8 cellular contexts compared by ENCODE assay signal in the genomic region with DNA sequence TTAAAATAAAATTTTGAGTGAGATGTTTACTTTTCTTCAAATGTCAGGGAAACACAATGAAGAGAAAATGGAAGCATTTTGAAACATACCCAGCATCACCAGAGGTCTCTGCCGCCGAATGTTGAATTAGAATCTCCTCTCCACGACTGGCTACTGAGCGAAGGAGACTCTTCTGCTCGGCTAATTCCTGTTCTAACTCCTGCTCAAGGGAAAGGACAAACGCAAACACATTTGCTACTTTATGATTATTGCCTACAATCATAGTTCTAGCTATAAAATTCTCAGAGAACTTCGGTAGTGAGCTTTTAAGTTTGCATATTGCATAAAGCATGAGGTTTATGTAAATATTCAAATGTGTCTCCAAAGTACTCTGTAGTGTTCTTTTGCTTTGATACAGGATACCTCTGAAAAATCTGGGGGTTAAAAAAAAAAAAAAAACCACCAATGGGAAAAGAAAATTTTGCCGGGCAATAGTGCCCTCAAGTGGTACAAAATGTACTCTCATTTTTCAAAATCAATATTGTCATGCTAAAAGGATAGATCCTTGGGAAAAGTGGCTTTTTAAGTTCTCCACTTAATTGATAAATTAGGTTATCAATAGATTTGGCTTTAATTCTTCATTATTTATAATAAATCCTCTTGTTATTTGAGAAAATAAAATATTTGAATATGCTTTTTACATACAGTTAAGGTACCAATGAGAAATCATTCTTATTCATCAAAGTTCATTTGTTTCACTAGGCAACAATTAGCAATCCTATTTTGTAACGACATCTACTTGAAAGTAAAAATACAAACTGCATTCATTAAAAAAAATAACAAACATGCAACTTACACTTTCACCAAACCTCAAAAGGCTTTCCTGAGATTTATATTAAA.
DNase-seq lines count a peak whose midpoint lies in the region; ATAC-seq and TF ChIP-seq lines count a peak whose summit lies in the region.

No MANE protein-coding gene starts in this region.

- no peak overlapping the region for H2AFZ ChIP-seq in DND-41 (ENCODE audit: low read depth, low read length)
- no peak overlapping the region for H2AFZ ChIP-seq in SU-DHL-6 (ENCODE audit: low read depth, low read length, severe bottlenecking)

- H3K27ac ChIP-seq in DND-41 (ENCODE audit: low read length) (no peak overlapping the region), SU-DHL-6 (ENCODE audit: low read depth, low read length) (no peak overlapping the region), gastroesophageal sphincter (peak overlapping the region; percentile 27 to 81 (median 63)), stomach (no peak overlapping the region), upper lobe of left lung (peak overlapping the region in 1 of 4 donors; percentile 24)

- H3K27me3 ChIP-seq in DND-41 (ENCODE audit: insufficient read depth, low read length, poor library complexity) (no peaks in the 10 kb centered on the region), SU-DHL-6 (ENCODE audit: low read length) (no peaks in the 10 kb centered on the region), gastroesophageal sphincter (no peaks in the 10 kb centered on the region), stomach (no peaks in the 10 kb centered on the region), upper lobe of left lung (no peaks in the 10 kb centered on the region)

- intact Hi-C loops in stomach (cut with DNase I; ENCODE audit: low total_unique reads), result no loop called here
- intact Hi-C loops in activated CD4-positive, alpha-beta memory T cell treated with anti-CD3 and anti-CD28 coated beads for 36 hours (cut with micrococcal nuclease), result loop anchor here (1.0 kb wide), 4 partner anchors 62 to 593 kb away; no protein-coding TSS in a partner anchor

- DNase-seq in DND-41 (no peak), HT1080 (ENCODE audit: low read depth) (peak; percentile 23), stomach (no peak), upper lobe of left lung (no peak), mesenteric fat pad (ENCODE audit: low spot score) (no peak)
- no peak for DNase-seq in activated CD4-positive, alpha-beta memory T cell treated with anti-CD3 and anti-CD28 coated beads for 36 hours

- 0 out of 2 replicates have a peak, but pooled peaks cover 7% of the 10 kb centered on the region for H3F3A ChIP-seq in SU-DHL-6 (ENCODE audit: insufficient read depth)

- H3K36me3 ChIP-seq in DND-41 (ENCODE audit: insufficient read depth, low read length), result peaks cover 23% of the 10 kb centered on the region
- H3K36me3 ChIP-seq in SU-DHL-6 (ENCODE audit: low read length), result peaks cover 63% of the 10 kb centered on the region
- peaks cover 0 to 33% of the 10 kb centered on the region in 2 donors for H3K36me3 ChIP-seq in gastroesophageal sphincter
- H3K36me3 ChIP-seq in stomach, result peaks cover 6 to 32% (median 29%) of the 10 kb centered on the region in 4 donors
- H3K36me3 ChIP-seq in upper lobe of left lung, result peaks cover 3 to 78% (median 38%) of the 10 kb centered on the region in 4 donors

- no peak overlapping the region for H3K9ac ChIP-seq in DND-41 (ENCODE audit: low read depth, low read length)
- H3K9ac ChIP-seq in SU-DHL-6 (ENCODE audit: low read length), result no peak overlapping the region

- H3K4me1 ChIP-seq in DND-41 (ENCODE audit: insufficient read depth, low read length), result no peaks in the 10 kb centered on the region
- H3K4me1 ChIP-seq in gastroesophageal sphincter, result peaks cover 24 to 67% (median 37%) of the 10 kb centered on the region in 3 donors
- H3K4me1 ChIP-seq in stomach, result peaks cover 9 to 57% (median 36%) of the 10 kb centered on the region in 4 donors
- H3K4me1 ChIP-seq in upper lobe of left lung, result peaks cover 0 to 12% (median 6%) of the 10 kb centered on the region in 4 donors

- TF ChIP-seq CTCF in DND-41 (IDR thresholded peaks at IDR 0.05; ENCODE audit: borderline replicate concordance, extremely low read depth, low read length, poor library complexity, severe bottlenecking) (peak; percentile 60), SU-DHL-6 (IDR thresholded peaks at IDR 0.05; ENCODE audit: insufficient read depth, low read length, poor library complexity, severe bottlenecking) (peak; percentile 37), gastroesophageal sphincter (IDR thresholded peaks at IDR 0.05) (peak; percentile 41 to 60 (median 58)), stomach (IDR thresholded peaks at IDR 0.05) (peak in 5 of 7 experiments; percentile 25 to 46 (median 41)), upper lobe of left lung (IDR thresholded peaks at IDR 0.05) (peak in 1 of 6 experiments; percentile 26)

- H3K9me3 Mint-ChIP-seq in activated CD4-positive, alpha-beta memory T cell treated with anti-CD3 and anti-CD28 coated beads for 36 hours, result peaks cover 6% of the 10 kb centered on the region

- peaks cover 16% of the 10 kb centered on the region for H3K4me1 Mint-ChIP-seq in activated CD4-positive, alpha-beta memory T cell treated with anti-CD3 and anti-CD28 coated beads for 36 hours (ENCODE audit: low read depth)

- H3K9me2 ChIP-seq in SU-DHL-6 (replicated peaks; ENCODE audit: insufficient read depth, low read length), result no peaks in the 10 kb centered on the region

- no peak overlapping the region for H3K4me3 Mint-ChIP-seq in activated CD4-positive, alpha-beta memory T cell treated with anti-CD3 and anti-CD28 coated beads for 36 hours

- no peaks in the 10 kb centered on the region for H3K27me3 Mint-ChIP-seq in activated CD4-positive, alpha-beta memory T cell treated with anti-CD3 and anti-CD28 coated beads for 36 hours

- H3K9me3 ChIP-seq in DND-41 (ENCODE audit: insufficient read depth, low read length, severe bottlenecking) (peaks cover 15% of the 10 kb centered on the region), SU-DHL-6 (ENCODE audit: insufficient read depth, low read length) (no peaks in the 10 kb centered on the region), gastroesophageal sphincter (no peaks in the 10 kb centered on the region), stomach (no peaks in the 10 kb centered on the region), upper lobe of left lung (no peaks in the 10 kb centered on the region)

- H3K4me2 ChIP-seq in DND-41 (ENCODE audit: insufficient read depth, low read length), result no peak overlapping the region
- no peak overlapping the region for H3K4me2 ChIP-seq in SU-DHL-6 (ENCODE audit: low read depth, low read length, poor library complexity, severe bottlenecking)

- ATAC-seq in DND-41 (ENCODE audit: insufficient read depth, low read depth) (no peak), gastroesophageal sphincter (no peak), upper lobe of left lung (ENCODE audit: low FRiP score in 2 of 2) (no peak)

- TF ChIP-seq EP300 in gastroesophageal sphincter (IDR thresholded peaks at IDR 0.05) (no peak), stomach (IDR thresholded peaks at IDR 0.05) (no peak), upper lobe of left lung (IDR thresholded peaks at IDR 0.05) (no peak)

- TF ChIP-seq POLR2A in gastroesophageal sphincter (IDR thresholded peaks at IDR 0.05), result no peak
- TF ChIP-seq POLR2A in stomach (IDR thresholded peaks at IDR 0.05), result no peak
- TF ChIP-seq POLR2A in upper lobe of left lung (IDR thresholded peaks at IDR 0.05), result no peak

- CTCF ChIA-PET in activated CD4-positive, alpha-beta memory T cell treated with anti-CD3 and anti-CD28 coated beads for 36 hours (lab: Charles Lee), result interaction anchor here (0.5 to 2.2 kb wide), 22 partner anchors 15 to 1846 kb away, joined by 3 to 11 read pairs (median 4); no protein-coding TSS in a partner anchor

- POLR2A ChIA-PET in activated CD4-positive, alpha-beta memory T cell treated with anti-CD3 and anti-CD28 coated beads for 36 hours (lab: Charles Lee), result no interaction called here

- peaks cover 28% of the 10 kb centered on the region for H3K36me3 Mint-ChIP-seq in activated CD4-positive, alpha-beta memory T cell treated with anti-CD3 and anti-CD28 coated beads for 36 hours

- H4K20me1 ChIP-seq in DND-41 (ENCODE audit: insufficient read depth, low read length) (no peaks in the 10 kb centered on the region), SU-DHL-6 (ENCODE audit: low read depth, low read length) (no peaks in the 10 kb centered on the region)

- H3K4me3 ChIP-seq in DND-41 (ENCODE audit: low read depth in 1 of 2, low read length in 2 of 2) (no peak overlapping the region), SU-DHL-6 (ENCODE audit: insufficient read depth, low read length, poor library complexity, severe bottlenecking) (no peak overlapping the region), gastroesophageal sphincter (peak overlapping the region in 1 of 2 donors; percentile 2), stomach (no peak overlapping the region), upper lobe of left lung (no peak overlapping the region)

- H3K79me2 ChIP-seq in DND-41 (ENCODE audit: insufficient read depth, low read length) (no peaks in the 10 kb centered on the region), SU-DHL-6 (ENCODE audit: insufficient read depth, low read length) (no peaks in the 10 kb centered on the region)

- WGBS in gastroesophageal sphincter (ENCODE audit: low coverage in 1 of 2), 2 donors, result 43 to 52% methylated on average over 8 to 9 of the region's 9 CpGs
- WGBS in stomach, 5 donors, result 50 to 60% (median 53%) methylated on average over 9 of the region's 9 CpGs
- 67 to 71% methylated on average over 9 of the region's 9 CpGs for WGBS in upper lobe of left lung, 2 donors

- no peak overlapping the region for H3K27ac Mint-ChIP-seq in activated CD4-positive, alpha-beta memory T cell treated with anti-CD3 and anti-CD28 coated beads for 36 hours

Comparison
In these comparisons a context has a peak if more than half of its experiments do, and no peak if none do; other contexts are left out.
1. H3K27ac ChIP-seq: peak in gastroesophageal sphincter (4 of 4); none in DND-41 (single experiment), SU-DHL-6 (single experiment) and stomach (0 of 5).